Comparison of ENCODE assay signal across 11 cellular contexts in genomic region chr2:25286723-25287483, GRCh38. TPM values are rescaled to one million over a fixed set of nuclear protein-coding genes. Genes with fewer than 3 reads are reported as not detected.
DNase-seq lines count a peak whose midpoint lies in the region; ATAC-seq lines count a peak whose summit lies in the region.
"Had no signal": no experiment of that assay in that cellular context is flagged by ENCODE, and none has a peak within 500 bp of the region (broad histone marks: within the 10 kb centered on the region; RNA-seq: fewer than 3 reads in every experiment).

No MANE protein-coding gene starts in this region.

- no peaks in the 10 kb centered on the region for H3K27me3 Mint-ChIP-seq in activated CD4-positive, alpha-beta T cell treated with anti-CD3 and anti-CD28 coated beads, Interleukin-2, amount 10 ng/mL, durations not matched to agents 7 days and 5 days
- H3K27me3 Mint-ChIP-seq in activated naive CD8-positive, alpha-beta T cell treated with anti-CD3 and anti-CD28 coated beads for 36 hours: no peaks in the 10 kb centered on the region
- no peaks in the 10 kb centered on the region for H3K27me3 Mint-ChIP-seq in stimulated activated memory B cell treated with anti-CD40 and anti-IgM and Interleukin-4, amounts not matched to agents 10 μg/mL and 1 μg/mL and 100 μg/mL, for 72 hours

- CTCF ChIA-PET in activated CD4-positive, alpha-beta T cell treated with anti-CD3 and anti-CD28 coated beads, Interleukin-2, amount 10 ng/mL, durations not matched to agents 7 days and 5 days (lab: Charles Lee): interaction anchor here (0.5 to 3.0 kb wide), 4 partner anchors 10 to 1314 kb away, joined by 5 to 20 read pairs (median 10); no protein-coding TSS in a partner anchor

- ATAC-seq in HG02798 (IDR thresholded peaks at IDR 0.05; ENCODE audit: poor library complexity, unreplicated experiment) (peak; percentile 31), HG02623 (IDR thresholded peaks at IDR 0.05; ENCODE audit: unreplicated experiment) (no peak), HG02981 (IDR thresholded peaks at IDR 0.05; ENCODE audit: unreplicated experiment) (no peak)
- no peak for ATAC-seq in stimulated activated memory B cell treated with anti-CD40 and anti-IgM and Interleukin-4, amounts not matched to agents 10 μg/mL and 1 μg/mL and 100 μg/mL, for 72 hours

- H3K9me3 Mint-ChIP-seq in activated CD4-positive, alpha-beta T cell treated with anti-CD3 and anti-CD28 coated beads, Interleukin-2, amount 10 ng/mL, durations not matched to agents 7 days and 5 days: no peaks in the 10 kb centered on the region
- H3K9me3 Mint-ChIP-seq in activated naive CD8-positive, alpha-beta T cell treated with anti-CD3 and anti-CD28 coated beads for 36 hours: no peaks in the 10 kb centered on the region
- H3K9me3 Mint-ChIP-seq in stimulated activated memory B cell treated with anti-CD40 and anti-IgM and Interleukin-4, amounts not matched to agents 10 μg/mL and 1 μg/mL and 100 μg/mL, for 72 hours: no peaks in the 10 kb centered on the region

- peak overlapping the region; percentile 99 for H3K27ac Mint-ChIP-seq in activated CD4-positive, alpha-beta T cell treated with anti-CD3 and anti-CD28 coated beads, Interleukin-2, amount 10 ng/mL, durations not matched to agents 7 days and 5 days
- peak overlapping the region; percentile 96 for H3K27ac Mint-ChIP-seq in activated naive CD8-positive, alpha-beta T cell treated with anti-CD3 and anti-CD28 coated beads for 36 hours
- H3K27ac Mint-ChIP-seq in stimulated activated memory B cell treated with anti-CD40 and anti-IgM and Interleukin-4, amounts not matched to agents 10 μg/mL and 1 μg/mL and 100 μg/mL, for 72 hours: peak overlapping the region; percentile 32

- H3K4me1 Mint-ChIP-seq in activated CD4-positive, alpha-beta T cell treated with anti-CD3 and anti-CD28 coated beads, Interleukin-2, amount 10 ng/mL, durations not matched to agents 7 days and 5 days: peaks cover 44% of the 10 kb centered on the region
- peaks cover 44% of the 10 kb centered on the region for H3K4me1 Mint-ChIP-seq in activated naive CD8-positive, alpha-beta T cell treated with anti-CD3 and anti-CD28 coated beads for 36 hours
- H3K4me1 Mint-ChIP-seq in stimulated activated memory B cell treated with anti-CD40 and anti-IgM and Interleukin-4, amounts not matched to agents 10 μg/mL and 1 μg/mL and 100 μg/mL, for 72 hours: peaks cover 26% of the 10 kb centered on the region

- no peak for DNase-seq in activated CD4-positive, alpha-beta T cell treated with anti-CD3 and anti-CD28 coated beads, Interleukin-2, amount 10 ng/mL, durations not matched to agents 7 days and 5 days
- DNase-seq in activated CD4-positive, alpha-beta T cell treated with anti-CD3 and anti-CD28 coated beads for 1 hour: no peak
- no peak for DNase-seq in activated naive CD8-positive, alpha-beta T cell treated with anti-CD3 and anti-CD28 coated beads for 36 hours
- no peak for DNase-seq in glomerular visceral epithelial cell (ENCODE audit: extremely low spot score)
- DNase-seq: activated gamma-delta T cell, IMR-90, upper lobe of right lung had no signal

- H3K4me3 Mint-ChIP-seq in activated CD4-positive, alpha-beta T cell treated with anti-CD3 and anti-CD28 coated beads, Interleukin-2, amount 10 ng/mL, durations not matched to agents 7 days and 5 days: no peak overlapping the region
- no peak overlapping the region for H3K4me3 Mint-ChIP-seq in activated naive CD8-positive, alpha-beta T cell treated with anti-CD3 and anti-CD28 coated beads for 36 hours
- no peak overlapping the region for H3K4me3 Mint-ChIP-seq in stimulated activated memory B cell treated with anti-CD40 and anti-IgM and Interleukin-4, amounts not matched to agents 10 μg/mL and 1 μg/mL and 100 μg/mL, for 72 hours

- POLR2A ChIA-PET in activated CD4-positive, alpha-beta T cell treated with anti-CD3 and anti-CD28 coated beads, Interleukin-2, amount 10 ng/mL, durations not matched to agents 7 days and 5 days (lab: Charles Lee): interaction anchor here (0.5 to 1.3 kb wide), 2 partner anchors 8 to 22 kb away, joined by 4 to 9 read pairs; no protein-coding TSS in a partner anchor

- H3K36me3 Mint-ChIP-seq in activated CD4-positive, alpha-beta T cell treated with anti-CD3 and anti-CD28 coated beads, Interleukin-2, amount 10 ng/mL, durations not matched to agents 7 days and 5 days (ENCODE audit: low read depth): peaks cover 28% of the 10 kb centered on the region
- peaks cover 52% of the 10 kb centered on the region for H3K36me3 Mint-ChIP-seq in activated naive CD8-positive, alpha-beta T cell treated with anti-CD3 and anti-CD28 coated beads for 36 hours
- peaks cover 11% of the 10 kb centered on the region for H3K36me3 Mint-ChIP-seq in stimulated activated memory B cell treated with anti-CD40 and anti-IgM and Interleukin-4, amounts not matched to agents 10 μg/mL and 1 μg/mL and 100 μg/mL, for 72 hours

RNA-seq across cellular contexts. Expression of gene DNMT3A, which starts 54.8 kb away (rescaled TPM):
- total RNA-seq in activated CD4-positive, alpha-beta T cell treated with anti-CD3 and anti-CD28 coated beads, Interleukin-2, amount 10 ng/mL, durations not matched to agents 7 days and 5 days: 10 to 100 TPM; 55.9 to 62.3 TPM
- total RNA-seq in activated naive CD8-positive, alpha-beta T cell treated with anti-CD3 and anti-CD28 coated beads for 36 hours: 10 to 100 TPM; 90.7 to 92.2 TPM

Comparison
In these comparisons a context has a peak if more than half of its experiments do, and no peak if none do; other contexts are left out.
1. H3K27ac Mint-ChIP-seq: peak in every context shown above with its lines; median percentile 99 in activated CD4-positive, alpha-beta T cell treated with anti-CD3 and anti-CD28 coated beads, Interleukin-2, amount 10 ng/mL, durations not matched to agents 7 days and 5 days; 96 in activated naive CD8-positive, alpha-beta T cell treated with anti-CD3 and anti-CD28 coated beads for 36 hours; 32 in stimulated activated memory B cell treated with anti-CD40 and anti-IgM and Interleukin-4, amounts not matched to agents 10 μg/mL and 1 μg/mL and 100 μg/mL, for 72 hours.